In genomic region chr3:24952388-24952787, GRCh38 we compare ENCODE assay signal across 15 cellular contexts.
"Had no signal": no experiment of that assay in that cellular context is flagged by ENCODE, and none has a peak within 500 bp of the region (broad histone marks: within the 10 kb centered on the region; RNA-seq: fewer than 3 reads in every experiment).

No MANE protein-coding gene starts in this region.

- H3K9me3 ChIP-seq: pancreas, suprapubic skin had no signal

- H3K27me3 ChIP-seq: pancreas, suprapubic skin had no signal

- H3K36me3 ChIP-seq: pancreas, suprapubic skin had no signal

- ATAC-seq: activated CD4-positive, CD25-positive, alpha-beta regulatory T cell treated with anti-CD3 and anti-CD28 coated beads, Interleukin-2, amount 50 U/mL, for 24 hours; activated CD8-positive, alpha-beta memory T cell treated with anti-CD3 and anti-CD28 coated beads, Interleukin-2, amount 10 ng/mL, durations not matched to agents 7 days and 5 days; activated naive CD4-positive, alpha-beta T cell treated with anti-CD3 and anti-CD28 coated beads, Interleukin-2, amount 50 U/mL, for 72 hours; activated T-cell treated with anti-CD3 and anti-CD28 coated beads, Interleukin-2, amount 50 U/mL, for 4 hours; left ventricle myocardium superior; pancreas had no signal

- H3K4me1 ChIP-seq: pancreas, suprapubic skin had no signal

- H3K4me3 ChIP-seq: pancreas, suprapubic skin had no signal

- H3K27ac ChIP-seq: pancreas, suprapubic skin had no signal

- DNase-seq: activated CD4-positive, alpha-beta T cell treated with anti-CD3 and anti-CD28 coated beads, Interleukin-2, amount 50 U/mL, for 4 hours; activated CD8-positive, alpha-beta memory T cell treated with anti-CD3 and anti-CD28 coated beads, Interleukin-2, amount 10 ng/mL, durations not matched to agents 7 days and 5 days; activated effector memory CD4-positive, alpha-beta T cell treated with anti-CD3 and anti-CD28 coated beads, Interleukin-2, amount 50 U/mL, for 16 hours; activated T-cell treated with anti-CD3 and anti-CD28 coated beads, Interleukin-2, amount 50 U/mL, for 4 hours; cerebellar nuclear complex; glutamatergic neuron; left ventricle myocardium superior; mesenchymal stem cell; nephron progenitor cell; pancreas; stimulated activated CD4-positive, alpha-beta T cell treated with anti-CD3 and anti-CD28 coated beads, Interleukin-2, amount 100 ng/mL, for 48 hours; stimulated activated naive CD4-positive, alpha-beta T cell treated with Interleukin-2 at 50 U/mL for 16 hours had no signal
